ENCODE assay signal across 11 cellular contexts in the genomic region with DNA sequence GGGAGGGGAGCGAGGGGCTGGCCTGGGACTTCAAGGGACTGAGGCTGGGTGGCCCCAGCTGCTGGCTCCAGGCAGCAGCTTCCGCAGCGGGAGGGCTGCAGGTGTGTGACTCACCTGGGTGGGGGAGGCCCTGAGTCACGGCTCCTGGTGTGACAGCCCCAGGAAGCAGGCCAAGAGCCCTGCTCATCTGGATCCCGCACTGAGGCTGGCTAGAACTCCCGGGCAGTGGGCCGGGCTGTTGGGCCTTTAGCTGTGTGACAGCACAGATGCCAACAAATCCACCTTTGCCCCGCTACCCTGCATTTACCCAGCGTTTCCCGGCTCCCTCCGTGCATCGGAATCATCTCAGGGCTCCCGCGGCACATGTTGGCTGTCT.
DNase-seq lines count a peak whose midpoint lies in the region; ATAC-seq and TF ChIP-seq lines count a peak whose summit lies in the region.
"Had no signal": no experiment of that assay in that cellular context is flagged by ENCODE, and none has a peak within 500 bp of the region (broad histone marks: within the 10 kb centered on the region; RNA-seq: fewer than 3 reads in every experiment).

No MANE protein-coding gene starts in this region.

- H3K9me3 ChIP-seq in Peyer's patch = no peaks in the 10 kb centered on the region
- H3K9me3 ChIP-seq: testis had no signal

- no peak overlapping the region for H3K27ac ChIP-seq in Peyer's patch
- H3K27ac ChIP-seq: testis had no signal

- H3K4me1 ChIP-seq in Peyer's patch = no peaks in the 10 kb centered on the region

- H3K36me3 ChIP-seq in Peyer's patch = no peaks in the 10 kb centered on the region

- DNase-seq in 8988T (peak; percentile 40), HT-29 (ENCODE audit: low spot score) (peak; percentile 89), Peyer's patch (peak in 2 of 3 donors; percentile 71 to 74), head of caudate nucleus (peak; percentile 50 to 94 (median 78)), AG08395 (ENCODE audit: low spot score) (no peak), GM19238 (ENCODE audit: insufficient read length, low spot score) (no peak)
- DNase-seq: hippocampal formation, T1000, testis had no signal

- intact Hi-C loops in head of caudate nucleus (cut with DNase I) = no loop called here

- TF ChIP-seq POLR2A in Peyer's patch (IDR thresholded peaks at IDR 0.05) = no peak

- H3K27me3 ChIP-seq in Peyer's patch = no peaks in the 10 kb centered on the region
- H3K27me3 ChIP-seq: testis had no signal

- H3K4me3 ChIP-seq in Peyer's patch = no peak overlapping the region
- H3K4me3 ChIP-seq: testis had no signal

- ATAC-seq in HG03457 (IDR thresholded peaks at IDR 0.05; ENCODE audit: unreplicated experiment) = no peak
- ATAC-seq in GM18498 (IDR thresholded peaks at IDR 0.05; ENCODE audit: unreplicated experiment) = no peak

- no peak for TF ChIP-seq CTCF in Peyer's patch (IDR thresholded peaks at IDR 0.05)

Comparison
In these comparisons a context has a peak if more than half of its experiments do, and no peak if none do; other contexts are left out.
1. DNase-seq: peak in 8988T (single experiment), HT-29 (single experiment), Peyer's patch (2 of 3) and head of caudate nucleus (42 of 42); none in AG08395 (single experiment) and GM19238 (single experiment).